ENCODE assay signal across 13 cellular contexts in genomic region chr1:212482352-212483153, GRCh38. TPM values are rescaled to one million over a fixed set of nuclear protein-coding genes. Genes with fewer than 3 reads are reported as not detected.
DNase-seq lines count a peak whose midpoint lies in the region; ATAC-seq, FAIRE-seq and TF ChIP-seq lines count a peak whose summit lies in the region.
"Had no signal": no experiment of that assay in that cellular context is flagged by ENCODE, and none has a peak within 500 bp of the region (broad histone marks: within the 10 kb centered on the region; RNA-seq: fewer than 3 reads in every experiment).

No MANE protein-coding gene starts in this region.

- peaks cover 49% of the 10 kb centered on the region for H3K4me1 ChIP-seq in ACC112 (ENCODE audit: control insufficient read depth, insufficient read depth, low read length, unreplicated experiment)
- H3K4me1 ChIP-seq in K562 (replicated peaks in 1 of 2; ENCODE audit: control insufficient read depth in 2 of 2, insufficient read depth in 2 of 2, low read length in 2 of 2) = peaks cover 7 to 27% of the 10 kb centered on the region in 2 experiments
- H3K4me1 ChIP-seq: right lobe of liver had no signal

- no peaks in the 10 kb centered on the region for H3K36me3 ChIP-seq in ACC112 (ENCODE audit: insufficient read depth, low read length)
- no peaks in the 10 kb centered on the region for H3K36me3 ChIP-seq in K562 (ENCODE audit: control insufficient read depth, insufficient read depth, low read length)
- H3K36me3 ChIP-seq: right lobe of liver had no signal

- no peak for TF ChIP-seq CTCF in K562 (IDR thresholded peaks at IDR 0.05 in 2 of 3, conservative IDR thresholded peaks at IDR 0.05 in 1 of 3; ENCODE audit: insufficient read depth in 2 of 3, low read depth in 1 of 3, low read length in 3 of 3)

- no peak for TF ChIP-seq POLR2A in K562 (conservative IDR thresholded peaks at IDR 0.05)

- in situ Hi-C loops in K562 (cut with MboI) = no loop called here

- no peaks in the 10 kb centered on the region for H3K79me2 ChIP-seq in ACC112 (ENCODE audit: control insufficient read depth, insufficient read depth, low read length, unreplicated experiment)
- no peaks in the 10 kb centered on the region for H3K79me2 ChIP-seq in K562 (ENCODE audit: control insufficient read depth, insufficient read depth, low read length)

- no peak overlapping the region for H3K4me2 ChIP-seq in K562 (ENCODE audit: insufficient read depth, low read length)

- no TSS peak for BruUV-seq in K562 (replicated peaks; lab: Mats Ljungman, UMichigan)

- CTCF ChIA-PET in K562 (lab: Yijun Ruan, JAX; ENCODE audit: low intra/inter-chr PET ratio) = no interaction called here

- no peaks in the 10 kb centered on the region for H3K27me3 ChIP-seq in ACC112 (ENCODE audit: insufficient read depth, low read length)
- H3K27me3 ChIP-seq in K562 (ENCODE audit: control insufficient read depth in 2 of 2, insufficient read depth in 2 of 2, low read length in 2 of 2) = peaks cover 15 to 47% of the 10 kb centered on the region in 2 experiments; a peak in 4 of 5 replicates
- H3K27me3 ChIP-seq: right lobe of liver had no signal

- H3K9ac ChIP-seq in K562 (ENCODE audit: insufficient read depth in 1 of 2, low read depth in 2 of 2, low read length in 2 of 2) = no peak overlapping the region

- peak; percentile 30; the same call in 1 of the 2 replicates for TF ChIP-seq EP300 in Ishikawa (IDR thresholded peaks at IDR 0.05; ENCODE audit: borderline replicate concordance)
- TF ChIP-seq EP300 in K562 (IDR thresholded peaks at IDR 0.05; ENCODE audit: low read length) = no peak

- POLR2A ChIA-PET in K562 (lab: Yijun Ruan, JAX) = interaction anchor here (0.8 to 1.7 kb wide), 4 partner anchors 10 to 1518 kb away, joined by 3 to 5 read pairs (median 4); partner anchors contain the start of gene ATF3

- FAIRE-seq in K562 (lab: Jason Lieb, UNC) = no peak

- H3K9me3 ChIP-seq in K562 (replicated peaks; ENCODE audit: control insufficient read depth, insufficient read depth, low read depth, low read length) = no peaks in the 10 kb centered on the region
- H3K9me3 ChIP-seq: right lobe of liver had no signal

- H3K4me3 ChIP-seq in ACC112 (ENCODE audit: low read depth, low read length) = peak overlapping the region; percentile 20; the same call in 1 of the 2 replicates
- no peak overlapping the region for H3K4me3 ChIP-seq in K562
- H3K4me3 ChIP-seq: right lobe of liver had no signal

- 23% methylated on average over 7 of the region's 7 CpGs for WGBS in K562 (ENCODE audit: insufficient coverage, low coverage, missing lambda C conversion rate)

- TF ChIP-seq RAD21 in Ishikawa (IDR thresholded peaks at IDR 0.05; ENCODE audit: low read depth) = no peak
- TF ChIP-seq RAD21 in K562 (CRISPR knock-in tag; conservative IDR thresholded peaks at IDR 0.05 in 1 of 2, IDR thresholded peaks at IDR 0.05 in 1 of 2) = no peak

- H2AFZ ChIP-seq in ACC112 (ENCODE audit: low read length, unreplicated experiment) (no peak overlapping the region), K562 (ENCODE audit: low read depth, low read length) (no peak overlapping the region)

- H3K27ac ChIP-seq in ACC112 (ENCODE audit: low read depth, low read length) (peak overlapping the region; percentile 91), K562 (ENCODE audit: extremely low read depth, low read depth, low read length) (no peak overlapping the region)
- H3K27ac ChIP-seq: right lobe of liver had no signal

- no peaks in the 10 kb centered on the region for H4K20me1 ChIP-seq in K562 (replicated peaks; ENCODE audit: control insufficient read depth, insufficient read depth, low read length)

- intact Hi-C loops in K562 (cut with micrococcal nuclease) = no loop called here
- intact Hi-C loops in left colon (cut with DNase I, micrococcal nuclease) = no loop called here

- ATAC-seq in K562 (no peak), left colon (peak; percentile 38), GM21825 (IDR thresholded peaks at IDR 0.05; ENCODE audit: unreplicated experiment) (no peak)
- ATAC-seq: right lobe of liver, SK-N-SH treated with all-trans-retinoic acid at 6 μM for 48 hours had no signal

- H3K9me1 ChIP-seq in K562 (ENCODE audit: control insufficient read depth, insufficient read depth, low read length) = no peaks in the 10 kb centered on the region

- DNase-seq in K562 (ENCODE audit: extremely low read depth in 1 of 4, low spot score in 3 of 4) (no peak), left colon (no peak), NCI-H446 (lab: John Stamatoyannopoulos, UW) (no peak), NOMO-1 treated with DMSO at 0.1 percent for 48 hours (lab: John Stamatoyannopoulos, UW; ENCODE audit: unreplicated experiment) (no peak), 8988T (no peak)
- DNase-seq: activated CD4-positive, alpha-beta T cell treated with anti-CD3 and anti-CD28 coated beads for 1 hour; activated T-cell treated with anti-CD3 and anti-CD28 coated beads, Interleukin-2, amount 50 U/mL, for 48 hours; NCI-H526; right lobe of liver had no signal

TF ChIP-seq in Ishikawa, 13 proteins besides CTCF, POLR2A, EP300 and RAD21 (continues in another document):
- no peak for TF ChIP-seq NFIC (IDR thresholded peaks at IDR 0.05)
- TF ChIP-seq USF1 (IDR thresholded peaks at IDR 0.05) = peak; percentile 52; the same call in 1 of the 2 replicates

TF ChIP-seq in K562, 482 proteins besides CTCF, POLR2A, EP300 and RAD21 (continues in another document):
- 0 out of 2 replicates have a peak, but pooled peaks have one; percentile 12 for TF ChIP-seq USF2 (CRISPR knock-in tag; IDR thresholded peaks at IDR 0.05)
- peak; percentile 22; the same call in 1 of the 2 replicates for TF ChIP-seq ZNF175 (CRISPR knock-in tag; IDR thresholded peaks at IDR 0.05; ENCODE audit: low read depth)
- TF ChIP-seq, protein P1, sequence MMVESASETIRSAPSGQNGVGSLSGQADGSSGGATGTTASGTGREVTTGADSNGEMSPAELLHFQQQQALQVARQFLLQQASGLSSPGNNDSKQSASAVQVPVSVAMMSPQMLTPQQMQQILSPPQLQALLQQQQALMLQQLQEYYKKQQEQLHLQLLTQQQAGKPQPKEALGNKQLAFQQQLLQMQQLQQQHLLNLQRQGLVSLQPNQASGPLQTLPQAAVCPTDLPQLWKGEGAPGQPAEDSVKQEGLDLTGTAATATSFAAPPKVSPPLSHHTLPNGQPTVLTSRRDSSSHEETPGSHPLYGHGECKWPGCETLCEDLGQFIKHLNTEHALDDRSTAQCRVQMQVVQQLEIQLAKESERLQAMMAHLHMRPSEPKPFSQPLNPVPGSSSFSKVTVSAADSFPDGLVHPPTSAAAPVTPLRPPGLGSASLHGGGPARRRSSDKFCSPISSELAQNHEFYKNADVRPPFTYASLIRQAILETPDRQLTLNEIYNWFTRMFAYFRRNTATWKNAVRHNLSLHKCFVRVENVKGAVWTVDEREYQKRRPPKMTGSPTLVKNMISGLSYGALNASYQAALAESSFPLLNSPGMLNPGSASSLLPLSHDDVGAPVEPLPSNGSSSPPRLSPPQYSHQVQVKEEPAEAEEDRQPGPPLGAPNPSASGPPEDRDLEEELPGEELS (CRISPR knock-in tag; IDR thresholded peaks at IDR 0.05; ENCODE audit: borderline replicate concordance) = no peak
- peak; percentile 73 for TF ChIP-seq USF1 (CRISPR knock-in tag; IDR thresholded peaks at IDR 0.05)
- TF ChIP-seq L3MBTL2 (IDR thresholded peaks at IDR 0.05) = peak; percentile 54
- TF ChIP-seq STAT5A (IDR thresholded peaks at IDR 0.05; ENCODE audit: borderline replicate concordance, low read length) = no peak
- 0 out of 2 replicates have a peak, but pooled peaks have one; percentile 10 for TF ChIP-seq SMAD4 (CRISPR knock-in tag; conservative IDR thresholded peaks at IDR 0.05)
- TF ChIP-seq RAD51 (IDR thresholded peaks at IDR 0.05; ENCODE audit: borderline replicate concordance, low read depth) = 0 out of 2 replicates have a peak, but pooled peaks have one; percentile 34
- no peak for TF ChIP-seq SPI1 (IDR thresholded peaks at IDR 0.05; ENCODE audit: borderline replicate concordance, low read depth, low read length)
- no peak for TF ChIP-seq MIER1 (IDR thresholded peaks at IDR 0.05; ENCODE audit: low read depth)

RNA-seq across cellular contexts. Expression of gene NENF, which starts 49.8 kb away (rescaled TPM):
- total RNA-seq in K562 (2011; cell fraction: chromatin; rRNA removed; ENCODE audit: low replicate concordance) = 18.4 and 30.9 TPM in 2 replicates
- total RNA-seq in K562 (2011; cell fraction: nucleolus; rRNA removed) = 52.2 and 53.7 TPM in 2 replicates
- total RNA-seq in K562 (2011; cell fraction: nucleoplasm; rRNA removed) = 47.9 and 75.6 TPM in 2 replicates
- total RNA-seq in K562 (2014; rRNA removed) = 97.3 and 100 TPM in 2 replicates
- 62.9 and 72.8 TPM in 2 replicates for total RNA-seq in K562 (2014; rRNA removed; fragmentation: Illumina TruSeq; extraction: Trizol)
- total RNA-seq in K562 (2015; rRNA removed; fragmentation: Illumina TruSeq; extraction: Trizol) = 51.0 and 55.1 TPM in 2 replicates
- total RNA-seq in K562 (2021) = 74.0 and 74.4 TPM in 2 replicates
- 87.6 and 92.4 TPM in 2 replicates for polyA plus RNA-seq in K562 (2011; rRNA removed)
- 66.7 and 98.8 TPM in 2 replicates for polyA plus RNA-seq in K562 (2011; cell fraction: cytosol; rRNA removed)
- 32.2 and 37.6 TPM in 2 replicates for polyA plus RNA-seq in K562 (2011; cell fraction: nucleus; rRNA removed)
- polyA plus RNA-seq in K562 (2012) = 70.5 and 73.8 TPM in 2 replicates
- 53.4 and 59.9 TPM in 2 replicates for polyA plus RNA-seq in K562 (2014; fragmentation: Illumina TruSeq; extraction: Trizol)
- 10 to 100 TPM in 1 of 2 experiments, 1 to 10 TPM in 1; 6.1 to 11.4 TPM for polyA plus RNA-seq in K562 (2014; fragmentation: Nextera tagmentation; extraction: Ambion mirVana)
- polyA plus RNA-seq in K562 (2014; rRNA removed) = 89.2 and 95.7 TPM in 2 replicates
- 20.8 and 22.7 TPM in 2 replicates for polyA minus RNA-seq in K562 (2011; rRNA and poly(A)+ RNA removed)
- polyA minus RNA-seq in K562 (2011; cell fraction: cytosol; rRNA and poly(A)+ RNA removed) = 15.7 and 18.1 TPM in 2 replicates
- 4.0 and 9.8 TPM in 2 replicates for polyA minus RNA-seq in K562 (2011; cell fraction: nucleus; rRNA and poly(A)+ RNA removed)
- total RNA-seq in left colon = 10 to 100 TPM; 26.6 to 38.7 TPM
